8 cellular contexts compared by ENCODE assay signal in the genomic region with DNA sequence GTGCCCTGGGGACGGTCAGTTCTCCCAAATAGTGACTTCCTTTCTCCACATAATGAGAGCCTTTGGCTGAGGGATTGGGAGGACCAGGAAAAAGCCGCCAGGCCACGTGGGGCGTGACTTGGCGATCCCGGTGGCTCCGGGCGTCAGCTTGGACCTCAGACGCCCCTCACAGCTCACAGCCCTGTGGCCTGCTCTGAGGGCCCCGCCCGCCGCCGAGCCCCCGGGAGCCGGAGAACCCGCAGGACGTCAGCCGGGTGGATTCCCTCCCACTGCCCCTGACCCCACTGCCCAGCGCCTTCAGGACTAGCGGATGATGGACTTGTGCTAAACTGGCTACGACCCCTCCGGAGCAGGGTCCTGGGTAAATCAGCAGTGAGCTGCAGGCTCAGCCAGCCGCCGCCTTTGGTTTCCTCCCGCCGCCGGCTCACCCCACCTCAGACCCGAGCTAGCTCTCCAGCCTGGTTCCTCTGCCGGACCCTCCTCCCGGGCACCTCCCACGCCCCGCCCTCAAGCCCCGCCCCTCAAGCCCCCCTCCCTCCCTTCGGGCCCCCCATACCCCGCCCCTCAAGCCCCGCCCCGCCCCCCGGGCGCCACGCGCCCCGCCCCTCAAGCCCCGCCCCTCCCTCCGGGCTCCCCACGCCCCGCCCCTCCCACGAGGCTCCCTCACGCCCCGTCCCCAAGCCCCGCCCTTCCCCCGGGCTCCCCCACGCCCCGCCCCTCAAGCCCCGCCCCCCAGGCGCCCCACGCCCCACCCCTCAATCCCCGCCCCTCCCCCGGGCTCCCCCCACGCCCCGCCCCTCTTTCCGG. TPM values are rescaled to one million over a fixed set of nuclear protein-coding genes. Genes with fewer than 3 reads are reported as not detected.
DNase-seq lines count a peak whose midpoint lies in the region; ATAC-seq and TF ChIP-seq lines count a peak whose summit lies in the region.

No MANE protein-coding gene starts in this region.

- H3K36me3 Mint-ChIP-seq in progenitor cell of endocrine pancreas (ENCODE audit: insufficient read depth): no peaks in the 10 kb centered on the region

- H3K4me1 ChIP-seq in right cardiac atrium (ENCODE audit: control insufficient read depth, insufficient read depth, low read length): peaks cover 10% of the 10 kb centered on the region

- H3K27me3 Mint-ChIP-seq in progenitor cell of endocrine pancreas: no peaks in the 10 kb centered on the region

- 2% methylated on average over 55 of the region's 61 CpGs for WGBS in right cardiac atrium

- DNase-seq in AG20443 (ENCODE audit: low spot score): peak; percentile 96
- DNase-seq in GM10266 (ENCODE audit: extremely low spot score): peak; percentile 99
- DNase-seq in NCI-H146 treated with DMSO at 0.1 percent for 48 hours (lab: John Stamatoyannopoulos, UW; ENCODE audit: unreplicated experiment): peak; percentile 7
- DNase-seq in amygdala (lab: John Stamatoyannopoulos, UW): peak in 41 of 56 donors; percentile 54 to 95 (median 83)
- peak; percentile 89 to 96 (median 95) for DNase-seq in right cardiac atrium
- peak; percentile 64 for DNase-seq in progenitor cell of endocrine pancreas (ENCODE audit: low spot score, unreplicated experiment)

- no peak overlapping the region for H3K27ac Mint-ChIP-seq in progenitor cell of endocrine pancreas

- H3K9me3 Mint-ChIP-seq in progenitor cell of endocrine pancreas (ENCODE audit: low read depth): no peaks in the 10 kb centered on the region

- no peaks in the 10 kb centered on the region for H3K27me3 ChIP-seq in right cardiac atrium (ENCODE audit: control insufficient read depth, insufficient read depth)

- ATAC-seq in right cardiac atrium: peak; percentile 66 to 70
- ATAC-seq in HG02610 (IDR thresholded peaks at IDR 0.05; ENCODE audit: unreplicated experiment): no peak
- no peak for ATAC-seq in GM21515 (IDR thresholded peaks at IDR 0.05; ENCODE audit: unreplicated experiment)

- H3K27ac ChIP-seq in right cardiac atrium (ENCODE audit: low read length): peak overlapping the region; percentile 94

- H3K4me3 ChIP-seq in right cardiac atrium (ENCODE audit: low read length): peak overlapping the region; percentile 56

- peaks cover 15% of the 10 kb centered on the region for H3K4me1 Mint-ChIP-seq in progenitor cell of endocrine pancreas (ENCODE audit: low read depth)

- TF ChIP-seq CTCF in GM10266 (IDR thresholded peaks at IDR 0.05; ENCODE audit: control insufficient read depth, insufficient read depth, low read depth, missing control alignments): no peak
- no peak for TF ChIP-seq CTCF in progenitor cell of endocrine pancreas (IDR thresholded peaks at IDR 0.05; ENCODE audit: unreplicated experiment)

- no peaks in the 10 kb centered on the region for H3K9me3 ChIP-seq in right cardiac atrium (ENCODE audit: control insufficient read depth, low read length)

- H3K4me3 Mint-ChIP-seq in progenitor cell of endocrine pancreas (ENCODE audit: low read depth): peak overlapping the region; percentile 54

- intact Hi-C loops in right cardiac atrium (cut with DNase I): no loop called here

RNA-seq across cellular contexts. Expression of gene FAAP20, which starts 10.0 kb away (rescaled TPM):
- total RNA-seq in right cardiac atrium (10 to 100 TPM; 35.5 to 49.3 (median 37.2) TPM), progenitor cell of endocrine pancreas (74.3 and 77.9 TPM in 2 replicates)
- 56.3 TPM for polyA plus RNA-seq in right cardiac atrium

RNA-seq across cellular contexts. Expression of gene SKI, which starts 23.5 kb away (rescaled TPM):
- total RNA-seq in right cardiac atrium: 10 to 100 TPM; 56.7 to 83.1 (median 68.9) TPM
- 35.6 TPM for polyA plus RNA-seq in right cardiac atrium
- total RNA-seq in progenitor cell of endocrine pancreas: 56.2 and 59.4 TPM in 2 replicates

Comparison
In these comparisons a context has a peak if more than half of its experiments do, and no peak if none do; other contexts are left out.
1. DNase-seq: peak in every context shown above with its lines; median percentile 99 in GM10266; 96 in AG20443; 95 in right cardiac atrium; 83 in amygdala; 64 in progenitor cell of endocrine pancreas; 7 in NCI-H146 treated with DMSO at 0.1 percent for 48 hours.
2. ATAC-seq: peak in right cardiac atrium (2 of 2); none in HG02610 (single experiment) and GM21515 (single experiment).